19 cellular contexts compared by ENCODE assay signal in genomic region chrX:74272230-74272629, GRCh38. TPM values are rescaled to one million over a fixed set of nuclear protein-coding genes. Genes with fewer than 3 reads are reported as not detected.
DNase-seq lines count a peak whose midpoint lies in the region; ATAC-seq and TF ChIP-seq lines count a peak whose summit lies in the region.
"Had no signal": no experiment of that assay in that cellular context is flagged by ENCODE, and none has a peak within 500 bp of the region (broad histone marks: within the 10 kb centered on the region; RNA-seq: fewer than 3 reads in every experiment).

No MANE protein-coding gene starts in this region.

- no peak for TF ChIP-seq CTCF in WTC11 (IDR thresholded peaks at IDR 0.05)

- no peak overlapping the region for H3K4me3 Mint-ChIP-seq in WTC11
- H3K4me3 Mint-ChIP-seq: T-helper 2 cell treated with Interferon-gamma antibody and Interleukin-4, amounts not matched to agents 5 μg/mL and 100 μg/mL, for 36 hours had no signal

- peaks cover 33% of the 10 kb centered on the region for H3K4me1 Mint-ChIP-seq in WTC11

- CTCF ChIA-PET in WTC11 (lab: Charles Lee), result interaction anchor here (1.7 kb wide), 1 partner anchor 71 kb away, joined by 6 read pairs; no protein-coding TSS in a partner anchor

- DNase-seq in WTC11 (ENCODE audit: low spot score) (no peak), AML-193 (lab: John Stamatoyannopoulos, UW) (no peak), NCI-H2196 treated with DMSO at 0.1 percent for 48 hours (lab: John Stamatoyannopoulos, UW; ENCODE audit: unreplicated experiment) (no peak), SIG-M5 (lab: John Stamatoyannopoulos, UW) (no peak)
- DNase-seq: BE2C; effector CD4-positive, alpha-beta T cell; NCI-H1436; NCI-H345; right lobe of liver; SHP77 treated with DMSO at 0.1 percent for 48 hours; stimulated activated CD4-positive, alpha-beta T cell treated with anti-CD3 and anti-CD28 coated beads, Interleukin-2, amount 100 ng/mL, for 24 hours had no signal

- peak; percentile 57 for ATAC-seq in GM18909 (IDR thresholded peaks at IDR 0.05; ENCODE audit: poor library complexity, unreplicated experiment)
- peak; percentile 47 for ATAC-seq in GM21786 (IDR thresholded peaks at IDR 0.05; ENCODE audit: unreplicated experiment)
- peak; percentile 76 for ATAC-seq in HG03066 (IDR thresholded peaks at IDR 0.05; ENCODE audit: low read depth, unreplicated experiment)
- no peak for ATAC-seq in WTC11
- ATAC-seq: right lobe of liver had no signal

- POLR2A ChIA-PET in WTC11 (lab: Charles Lee), result no interaction called here

- H3K9me3 Mint-ChIP-seq in WTC11, result no peaks in the 10 kb centered on the region
- H3K9me3 Mint-ChIP-seq: T-helper 2 cell treated with Interferon-gamma antibody and Interleukin-4, amounts not matched to agents 5 μg/mL and 100 μg/mL, for 36 hours had no signal

- H3K36me3 Mint-ChIP-seq in WTC11, result peaks cover 36% of the 10 kb centered on the region

- no peaks in the 10 kb centered on the region for H3K27me3 Mint-ChIP-seq in WTC11 (ENCODE audit: low read depth)

- peak overlapping the region; percentile 88 for H3K27ac Mint-ChIP-seq in WTC11
- H3K27ac Mint-ChIP-seq: T-helper 2 cell treated with Interferon-gamma antibody and Interleukin-4, amounts not matched to agents 5 μg/mL and 100 μg/mL, for 36 hours had no signal

TF ChIP-seq in WTC11, 78 proteins besides CTCF, POLR2A, EP300 and RAD21:
- TF ChIP-seq, protein P1, sequence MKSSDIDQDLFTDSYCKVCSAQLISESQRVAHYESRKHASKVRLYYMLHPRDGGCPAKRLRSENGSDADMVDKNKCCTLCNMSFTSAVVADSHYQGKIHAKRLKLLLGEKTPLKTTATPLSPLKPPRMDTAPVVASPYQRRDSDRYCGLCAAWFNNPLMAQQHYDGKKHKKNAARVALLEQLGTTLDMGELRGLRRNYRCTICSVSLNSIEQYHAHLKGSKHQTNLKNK (CRISPR knock-in tag; IDR thresholded peaks at IDR 0.05), result no peak
- TF ChIP-seq, protein P2, sequence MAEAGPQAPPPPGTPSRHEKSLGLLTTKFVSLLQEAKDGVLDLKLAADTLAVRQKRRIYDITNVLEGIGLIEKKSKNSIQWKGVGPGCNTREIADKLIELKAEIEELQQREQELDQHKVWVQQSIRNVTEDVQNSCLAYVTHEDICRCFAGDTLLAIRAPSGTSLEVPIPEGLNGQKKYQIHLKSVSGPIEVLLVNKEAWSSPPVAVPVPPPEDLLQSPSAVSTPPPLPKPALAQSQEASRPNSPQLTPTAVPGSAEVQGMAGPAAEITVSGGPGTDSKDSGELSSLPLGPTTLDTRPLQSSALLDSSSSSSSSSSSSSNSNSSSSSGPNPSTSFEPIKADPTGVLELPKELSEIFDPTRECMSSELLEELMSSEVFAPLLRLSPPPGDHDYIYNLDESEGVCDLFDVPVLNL (CRISPR knock-in tag; IDR thresholded peaks at IDR 0.05; ENCODE audit: borderline replicate concordance, low read depth), result no peak
- no peak for TF ChIP-seq ESRRA (CRISPR knock-in tag; IDR thresholded peaks at IDR 0.05; ENCODE audit: borderline replicate concordance)
- TF ChIP-seq ZNF232 (CRISPR knock-in tag; IDR thresholded peaks at IDR 0.05), result no peak
- no peak for TF ChIP-seq SMAD3 (CRISPR knock-in tag; IDR thresholded peaks at IDR 0.05; ENCODE audit: borderline replicate concordance)
- TF ChIP-seq SP1 (CRISPR knock-in tag; conservative IDR thresholded peaks at IDR 0.05), result no peak
- TF ChIP-seq, protein P3, sequence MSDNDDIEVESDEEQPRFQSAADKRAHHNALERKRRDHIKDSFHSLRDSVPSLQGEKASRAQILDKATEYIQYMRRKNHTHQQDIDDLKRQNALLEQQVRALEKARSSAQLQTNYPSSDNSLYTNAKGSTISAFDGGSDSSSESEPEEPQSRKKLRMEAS (CRISPR knock-in tag; IDR thresholded peaks at IDR 0.05), result no peak
- no peak for TF ChIP-seq ATF2 (CRISPR knock-in tag; IDR thresholded peaks at IDR 0.05; ENCODE audit: borderline replicate concordance, low read depth)
TF ChIP-seq in WTC11: peak in this region for 0.

RNA-seq across cellular contexts. Expression of gene ZCCHC13, which starts 31.8 kb away (rescaled TPM):
- total RNA-seq in WTC11 (2021), result not detected in 3 replicates
- total RNA-seq: cardiac muscle cell, fibroblast of lung, LHCN-M2, right lobe of liver, thoracic aorta had no signal
